1 cellular context compared by ENCODE assay signal in genomic region chr17:59026176-59026939, GRCh38.
TF ChIP-seq lines count a peak whose summit lies in the region.

No MANE protein-coding gene starts in this region.

TF ChIP-seq in HepG2, 621 proteins besides CTCF, POLR2A, EP300 and RAD21 (continued from another document):
- TF ChIP-seq, protein P1, sequence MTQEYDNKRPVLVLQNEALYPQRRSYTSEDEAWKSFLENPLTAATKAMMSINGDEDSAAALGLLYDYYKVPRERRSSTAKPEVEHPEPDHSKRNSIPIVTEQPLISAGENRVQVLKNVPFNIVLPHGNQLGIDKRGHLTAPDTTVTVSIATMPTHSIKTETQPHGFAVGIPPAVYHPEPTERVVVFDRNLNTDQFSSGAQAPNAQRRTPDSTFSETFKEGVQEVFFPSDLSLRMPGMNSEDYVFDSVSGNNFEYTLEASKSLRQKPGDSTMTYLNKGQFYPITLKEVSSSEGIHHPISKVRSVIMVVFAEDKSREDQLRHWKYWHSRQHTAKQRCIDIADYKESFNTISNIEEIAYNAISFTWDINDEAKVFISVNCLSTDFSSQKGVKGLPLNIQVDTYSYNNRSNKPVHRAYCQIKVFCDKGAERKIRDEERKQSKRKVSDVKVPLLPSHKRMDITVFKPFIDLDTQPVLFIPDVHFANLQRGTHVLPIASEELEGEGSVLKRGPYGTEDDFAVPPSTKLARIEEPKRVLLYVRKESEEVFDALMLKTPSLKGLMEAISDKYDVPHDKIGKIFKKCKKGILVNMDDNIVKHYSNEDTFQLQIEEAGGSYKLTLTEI (CRISPR knock-in tag; conservative IDR thresholded peaks at IDR 0.05): no peak
- TF ChIP-seq RXRA (CRISPR knock-in tag; IDR thresholded peaks at IDR 0.05) (no peak), ZNF672 (CRISPR knock-in tag; IDR thresholded peaks at IDR 0.05) (no peak), ZMAT3 (CRISPR knock-in tag; conservative IDR thresholded peaks at IDR 0.05) (no peak), ZNF775 (CRISPR knock-in tag; IDR thresholded peaks at IDR 0.05; ENCODE audit: borderline replicate concordance) (no peak), IRX3 (CRISPR knock-in tag; IDR thresholded peaks at IDR 0.05; ENCODE audit: borderline replicate concordance, low read depth) (no peak), ZNF770 (CRISPR knock-in tag; IDR thresholded peaks at IDR 0.05) (no peak), ZNF878 (CRISPR knock-in tag; IDR thresholded peaks at IDR 0.05) (no peak), HOXA7 (CRISPR knock-in tag; IDR thresholded peaks at IDR 0.05) (no peak), PLSCR1 (CRISPR knock-in tag; IDR thresholded peaks at IDR 0.05; ENCODE audit: borderline replicate concordance) (no peak), ZNF777 (CRISPR knock-in tag; IDR thresholded peaks at IDR 0.05) (no peak), FOXK2 (IDR thresholded peaks at IDR 0.05) (no peak), ATF1 (CRISPR knock-in tag; IDR thresholded peaks at IDR 0.05) (no peak), LRRFIP1 (CRISPR knock-in tag; conservative IDR thresholded peaks at IDR 0.05) (no peak)
- TF ChIP-seq, protein P2, sequence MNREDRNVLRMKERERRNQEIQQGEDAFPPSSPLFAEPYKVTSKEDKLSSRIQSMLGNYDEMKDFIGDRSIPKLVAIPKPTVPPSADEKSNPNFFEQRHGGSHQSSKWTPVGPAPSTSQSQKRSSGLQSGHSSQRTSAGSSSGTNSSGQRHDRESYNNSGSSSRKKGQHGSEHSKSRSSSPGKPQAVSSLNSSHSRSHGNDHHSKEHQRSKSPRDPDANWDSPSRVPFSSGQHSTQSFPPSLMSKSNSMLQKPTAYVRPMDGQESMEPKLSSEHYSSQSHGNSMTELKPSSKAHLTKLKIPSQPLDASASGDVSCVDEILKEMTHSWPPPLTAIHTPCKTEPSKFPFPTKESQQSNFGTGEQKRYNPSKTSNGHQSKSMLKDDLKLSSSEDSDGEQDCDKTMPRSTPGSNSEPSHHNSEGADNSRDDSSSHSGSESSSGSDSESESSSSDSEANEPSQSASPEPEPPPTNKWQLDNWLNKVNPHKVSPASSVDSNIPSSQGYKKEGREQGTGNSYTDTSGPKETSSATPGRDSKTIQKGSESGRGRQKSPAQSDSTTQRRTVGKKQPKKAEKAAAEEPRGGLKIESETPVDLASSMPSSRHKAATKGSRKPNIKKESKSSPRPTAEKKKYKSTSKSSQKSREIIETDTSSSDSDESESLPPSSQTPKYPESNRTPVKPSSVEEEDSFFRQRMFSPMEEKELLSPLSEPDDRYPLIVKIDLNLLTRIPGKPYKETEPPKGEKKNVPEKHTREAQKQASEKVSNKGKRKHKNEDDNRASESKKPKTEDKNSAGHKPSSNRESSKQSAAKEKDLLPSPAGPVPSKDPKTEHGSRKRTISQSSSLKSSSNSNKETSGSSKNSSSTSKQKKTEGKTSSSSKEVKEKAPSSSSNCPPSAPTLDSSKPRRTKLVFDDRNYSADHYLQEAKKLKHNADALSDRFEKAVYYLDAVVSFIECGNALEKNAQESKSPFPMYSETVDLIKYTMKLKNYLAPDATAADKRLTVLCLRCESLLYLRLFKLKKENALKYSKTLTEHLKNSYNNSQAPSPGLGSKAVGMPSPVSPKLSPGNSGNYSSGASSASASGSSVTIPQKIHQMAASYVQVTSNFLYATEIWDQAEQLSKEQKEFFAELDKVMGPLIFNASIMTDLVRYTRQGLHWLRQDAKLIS (CRISPR knock-in tag; IDR thresholded peaks at IDR 0.05): no peak
